Comparison of ENCODE assay signal across 12 cellular contexts in genomic region chr14:68817513-68818212, GRCh38. TPM values are rescaled to one million over a fixed set of nuclear protein-coding genes. Genes with fewer than 3 reads are reported as not detected.
A peak's percentile ranks its signal among the peaks of the same experiment; 100 is the strongest.
DNase-seq lines count a peak whose midpoint lies in the region; ATAC-seq and TF ChIP-seq lines count a peak whose summit lies in the region.
"Had no signal": no experiment of that assay in that cellular context is flagged by ENCODE, and none has a peak within 500 bp of the region (broad histone marks: within the 10 kb centered on the region; RNA-seq: fewer than 3 reads in every experiment).

No MANE protein-coding gene starts in this region.

- no peaks in the 10 kb centered on the region for H3K27me3 Mint-ChIP-seq in activated CD4-positive, alpha-beta T cell treated with anti-CD3 and anti-CD28 coated beads, Interleukin-2, amount 10 ng/mL, durations not matched to agents 24 days and 14 days
- H3K27me3 Mint-ChIP-seq in activated B cell treated with CpG ODN at 0.5 μM for 24 hours (no peaks in the 10 kb centered on the region), memory B cell (no peaks in the 10 kb centered on the region)

- no peaks in the 10 kb centered on the region for H3K36me3 Mint-ChIP-seq in activated CD4-positive, alpha-beta T cell treated with anti-CD3 and anti-CD28 coated beads, Interleukin-2, amount 10 ng/mL, durations not matched to agents 24 days and 14 days (ENCODE audit: low read depth)
- H3K36me3 Mint-ChIP-seq in activated B cell treated with CpG ODN at 0.5 μM for 24 hours (ENCODE audit: low read depth) (no peaks in the 10 kb centered on the region), memory B cell (no peaks in the 10 kb centered on the region)

- WGBS in testis, 2 donors: 57 to 92% methylated on average over 1 to 3 of the region's 3 CpGs

- TF ChIP-seq POLR2A in testis (IDR thresholded peaks at IDR 0.05): no peak

- H3K4me3 Mint-ChIP-seq in activated CD4-positive, alpha-beta T cell treated with anti-CD3 and anti-CD28 coated beads, Interleukin-2, amount 10 ng/mL, durations not matched to agents 24 days and 14 days: no peak overlapping the region
- H3K4me3 Mint-ChIP-seq in activated B cell treated with CpG ODN at 0.5 μM for 24 hours (peak overlapping the region; percentile 76), memory B cell (peak overlapping the region; percentile 21)

- in situ Hi-C loops in G401 (cut with HindIII; ENCODE audit: low sequenced_read_pairs): no loop called here

- no peaks in the 10 kb centered on the region for H3K27me3 ChIP-seq in testis

- no peak for TF ChIP-seq CTCF in activated B cell treated with CpG ODN at 0.5 μM for 24 hours (IDR thresholded peaks at IDR 0.05)
- TF ChIP-seq CTCF in testis (IDR thresholded peaks at IDR 0.05): no peak

- H3K27ac ChIP-seq in testis: peak overlapping the region; percentile 95

- H3K36me3 ChIP-seq in testis (ENCODE audit: low read depth, missing control alignments): no peaks in the 10 kb centered on the region
- H3K36me3 ChIP-seq: prostate gland had no signal

- H3K4me1 Mint-ChIP-seq in activated CD4-positive, alpha-beta T cell treated with anti-CD3 and anti-CD28 coated beads, Interleukin-2, amount 10 ng/mL, durations not matched to agents 24 days and 14 days: peaks cover 64% of the 10 kb centered on the region
- H3K4me1 Mint-ChIP-seq in activated B cell treated with CpG ODN at 0.5 μM for 24 hours: peaks cover 86% of the 10 kb centered on the region
- H3K4me1 Mint-ChIP-seq in memory B cell: peaks cover 58% of the 10 kb centered on the region

- peaks cover 36% of the 10 kb centered on the region for H3K4me1 ChIP-seq in testis

- H3K9me3 ChIP-seq in testis: no peaks in the 10 kb centered on the region
- H3K9me3 ChIP-seq: prostate gland had no signal

- no peaks in the 10 kb centered on the region for H3K9me3 Mint-ChIP-seq in activated CD4-positive, alpha-beta T cell treated with anti-CD3 and anti-CD28 coated beads, Interleukin-2, amount 10 ng/mL, durations not matched to agents 24 days and 14 days
- no peaks in the 10 kb centered on the region for H3K9me3 Mint-ChIP-seq in activated B cell treated with CpG ODN at 0.5 μM for 24 hours
- no peaks in the 10 kb centered on the region for H3K9me3 Mint-ChIP-seq in memory B cell

- ATAC-seq in activated B cell treated with CpG ODN at 0.5 μM for 24 hours (ENCODE audit: low read depth): no peak
- no peak for ATAC-seq in memory B cell (ENCODE audit: low read depth)
- no peak for ATAC-seq in HG03571 (IDR thresholded peaks at IDR 0.05; ENCODE audit: unreplicated experiment)

- POLR2A ChIA-PET in activated B cell treated with CpG ODN at 0.5 μM for 24 hours (lab: Charles Lee): interaction anchor here (0.7 to 23.4 kb wide), 35 partner anchors 13 to 884 kb away, joined by 3 to 2953 read pairs (median 12); partner anchors contain the start of gene ZFP36L1

- H3K4me3 ChIP-seq in testis: no peak overlapping the region

- CTCF ChIA-PET in activated B cell treated with CpG ODN at 0.5 μM for 24 hours (lab: Charles Lee): interaction anchor here (0.9 to 8.4 kb wide), 23 partner anchors 9 to 884 kb away, joined by 3 to 135 read pairs (median 6); partner anchors contain the start of gene ZFP36L1

- H3K27ac Mint-ChIP-seq in activated CD4-positive, alpha-beta T cell treated with anti-CD3 and anti-CD28 coated beads, Interleukin-2, amount 10 ng/mL, durations not matched to agents 24 days and 14 days: peak overlapping the region; percentile 8
- peak overlapping the region; percentile 92 for H3K27ac Mint-ChIP-seq in activated B cell treated with CpG ODN at 0.5 μM for 24 hours
- H3K27ac Mint-ChIP-seq in memory B cell: peak overlapping the region; percentile 95

- no peak for DNase-seq in activated CD4-positive, alpha-beta T cell treated with anti-CD3 and anti-CD28 coated beads, Interleukin-2, amount 10 ng/mL, durations not matched to agents 24 days and 14 days
- DNase-seq in activated CD4-positive, alpha-beta T cell treated with anti-CD3 and anti-CD28 coated beads for 48 hours: no peak
- DNase-seq in activated B cell treated with CpG ODN at 0.5 μM for 24 hours (peak; percentile 25), memory B cell (ENCODE audit: low spot score in 2 of 2) (peak in 1 of 2 donors; percentile 26), testis (no peak), G401 (ENCODE audit: low spot score) (no peak), NCI-H2081 treated with DMSO at 0.1 percent for 48 hours (lab: John Stamatoyannopoulos, UW) (no peak)
- DNase-seq: cerebellar nuclear complex, KBM-7, NCI-H2029 treated with DMSO at 0.1 percent for 48 hours had no signal

- intact Hi-C loops in activated CD4-positive, alpha-beta T cell treated with anti-CD3 and anti-CD28 coated beads, Interleukin-2, amount 10 ng/mL, durations not matched to agents 24 days and 14 days (cut with micrococcal nuclease): loop anchor here (2.0 to 10.0 kb wide), 4 partner anchors 35 to 1123 kb away; partner anchors contain the start of genes RAD51B, RDH11 and ZFYVE26
- intact Hi-C loops in activated B cell treated with CpG ODN at 0.5 μM for 24 hours (cut with micrococcal nuclease): loop anchor here (1.0 to 2.0 kb wide), 3 partner anchors 27 to 883 kb away; no protein-coding TSS in a partner anchor
- intact Hi-C loops in testis (cut with DNase I; ENCODE audit: low total_unique reads): loop anchor here (10.0 kb wide), 1 partner anchor 573 kb away; no protein-coding TSS in a partner anchor

RNA-seq across cellular contexts. Expression of gene ZFP36L1, which starts 24.8 kb away (rescaled TPM):
- total RNA-seq in activated CD4-positive, alpha-beta T cell treated with anti-CD3 and anti-CD28 coated beads, Interleukin-2, amount 10 ng/mL, durations not matched to agents 24 days and 14 days: 106 TPM in 2 replicates
- 814 and 884 TPM in 2 replicates for total RNA-seq in activated B cell treated with CpG ODN at 0.5 μM for 24 hours
- total RNA-seq in testis: 100 to 1,000 TPM; 176 to 301 TPM
- polyA plus RNA-seq in testis (ENCODE audit: insufficient read depth, low read depth, low replicate concordance): 120 TPM
- total RNA-seq in G401 (2014; rRNA removed; shearing (Covaris generic)): 7.8 and 28.6 TPM in 2 replicates

Comparison
In these comparisons a context has a peak if more than half of its experiments do, and no peak if none do; other contexts are left out.
1. H3K27ac Mint-ChIP-seq: peak in every context shown above with its lines; median percentile 95 in memory B cell; 92 in activated B cell treated with CpG ODN at 0.5 μM for 24 hours; 8 in activated CD4-positive, alpha-beta T cell treated with anti-CD3 and anti-CD28 coated beads, Interleukin-2, amount 10 ng/mL, durations not matched to agents 24 days and 14 days.